In genomic region chr14:99757331-99758070, GRCh38 we compare ENCODE assay signal across 10 cellular contexts. TPM values are rescaled to one million over a fixed set of nuclear protein-coding genes. Genes with fewer than 3 reads are reported as not detected.
DNase-seq lines count a peak whose midpoint lies in the region; ATAC-seq and TF ChIP-seq lines count a peak whose summit lies in the region.
"Had no signal": no experiment of that assay in that cellular context is flagged by ENCODE, and none has a peak within 500 bp of the region (broad histone marks: within the 10 kb centered on the region; RNA-seq: fewer than 3 reads in every experiment).

No MANE protein-coding gene starts in this region.

- no peaks in the 10 kb centered on the region for H3K36me3 ChIP-seq in smooth muscle cell (ENCODE audit: low read depth)

- peak overlapping the region; percentile 85 for H3K27ac ChIP-seq in RWPE1
- peak overlapping the region; percentile 98 for H3K27ac ChIP-seq in smooth muscle cell (ENCODE audit: low read depth)

- peaks cover 17% of the 10 kb centered on the region for H3F3A ChIP-seq in smooth muscle cell (ENCODE audit: low read depth)

- no peak for ATAC-seq in GM21526 (IDR thresholded peaks at IDR 0.05; ENCODE audit: low FRiP score, unreplicated experiment)
- no peak for ATAC-seq in GM18511 (IDR thresholded peaks at IDR 0.05; ENCODE audit: unreplicated experiment)
- no peak for ATAC-seq in HG02970 (IDR thresholded peaks at IDR 0.05; ENCODE audit: low FRiP score, unreplicated experiment)

- CTCF ChIA-PET in RWPE1 (lab: Yijun Ruan, JAX), result interaction anchor here (1.2 kb wide), 1 partner anchor 12 kb away, joined by 3 read pairs; no protein-coding TSS in a partner anchor

- no peaks in the 10 kb centered on the region for H4K20me1 ChIP-seq in smooth muscle cell (ENCODE audit: low read depth)

- peaks cover 33% of the 10 kb centered on the region for H3K4me1 ChIP-seq in smooth muscle cell (ENCODE audit: low read depth)

- no peaks in the 10 kb centered on the region for H3K9me3 ChIP-seq in smooth muscle cell (replicated peaks; ENCODE audit: low read depth)

- H3K4me2 ChIP-seq in smooth muscle cell, result peak overlapping the region; percentile 27

- POLR2A ChIA-PET in RWPE1 (lab: Yijun Ruan, JAX; ENCODE audit: low non-redundant PET), result interaction anchor here (0.5 kb wide), 1 partner anchor 248 kb away, joined by 6 read pairs; no protein-coding TSS in a partner anchor

- TF ChIP-seq CTCF in RWPE1 (conservative IDR thresholded peaks at IDR 0.05; ENCODE audit: low read depth) (no peak), fibroblast of pulmonary artery (IDR thresholded peaks at IDR 0.05; ENCODE audit: low read length, missing control alignments) (no peak), smooth muscle cell (IDR thresholded peaks at IDR 0.05; ENCODE audit: borderline replicate concordance, insufficient read depth, poor library complexity, severe bottlenecking) (no peak)

- H3K4me3 ChIP-seq in fibroblast of pulmonary artery (replicated peaks; ENCODE audit: low read depth, low read length), result no peak overlapping the region
- H3K4me3 ChIP-seq in smooth muscle cell, result no peak overlapping the region

- H2AFZ ChIP-seq in smooth muscle cell (ENCODE audit: low read depth), result no peak overlapping the region

- H3K79me2 ChIP-seq in smooth muscle cell (ENCODE audit: low read depth), result no peaks in the 10 kb centered on the region

- peak; percentile 99 for DNase-seq in GM04503 (ENCODE audit: low read depth)
- DNase-seq in RWPE1 (ENCODE audit: low spot score), result peak; percentile 80
- peak; percentile 75 for DNase-seq in fibroblast of pulmonary artery (ENCODE audit: low read depth)
- no peak for DNase-seq in smooth muscle cell (lab: John Stamatoyannopoulos, UW; ENCODE audit: unreplicated experiment)
- no peak for DNase-seq in NCI-H2029 (lab: John Stamatoyannopoulos, UW)
- DNase-seq: activated gamma-delta T cell treated with Interleukin-2 at 50 U/mL for 16 hours; stimulated activated naive CD4-positive, alpha-beta T cell treated with Interleukin-2 at 50 U/mL for 16 hours had no signal

- no peaks in the 10 kb centered on the region for H3K27me3 ChIP-seq in smooth muscle cell (ENCODE audit: low read depth)

- H3K9ac ChIP-seq in smooth muscle cell (ENCODE audit: low read depth), result peak overlapping the region; percentile 89

- WGBS in smooth muscle cell (ENCODE audit: low lambda C conversion rate), result 36% methylated on average over 12 of the region's 12 CpGs

RNA-seq across cellular contexts. Expression of gene EML1, which starts 35.7 kb away (rescaled TPM):
- 16.5 and 31.2 TPM in 2 replicates for total RNA-seq in smooth muscle cell
- polyA plus RNA-seq in smooth muscle cell, result 13.0 and 14.4 TPM in 2 replicates

Comparison
In these comparisons a context has a peak if more than half of its experiments do, and no peak if none do; other contexts are left out.
1. DNase-seq: peak in GM04503 (single experiment), RWPE1 (single experiment) and fibroblast of pulmonary artery (single experiment); none in smooth muscle cell (single experiment) and NCI-H2029 (single experiment).